ENCODE assay signal across 25 cellular contexts in genomic region chr7:1755783-1756626, GRCh38.
DNase-seq lines count a peak whose midpoint lies in the region; ATAC-seq and TF ChIP-seq lines count a peak whose summit lies in the region.
"Had no signal": no experiment of that assay in that cellular context is flagged by ENCODE, and none has a peak within 500 bp of the region (broad histone marks: within the 10 kb centered on the region; RNA-seq: fewer than 3 reads in every experiment).

No MANE protein-coding gene starts in this region.

- H3K9ac ChIP-seq in KMS-11 = no peak overlapping the region

- H3K4me1 Mint-ChIP-seq in activated B cell treated with CpG ODN at 0.5 μM for 24 hours = peaks cover 25% of the 10 kb centered on the region

- H3K79me2 ChIP-seq in KMS-11 (ENCODE audit: insufficient read depth, low read depth) = no peaks in the 10 kb centered on the region

- TF ChIP-seq CTCF in GM12864 (IDR thresholded peaks at IDR 0.05; ENCODE audit: low read depth, low read length, missing control alignments) = no peak
- TF ChIP-seq CTCF in KMS-11 (conservative IDR thresholded peaks at IDR 0.05; ENCODE audit: low read depth, low read length) = no peak
- TF ChIP-seq CTCF in activated B cell treated with CpG ODN at 0.5 μM for 24 hours (IDR thresholded peaks at IDR 0.05) = no peak

- POLR2A ChIA-PET in activated B cell treated with CpG ODN at 0.5 μM for 24 hours (lab: Charles Lee) = no interaction called here

- intact Hi-C loops in activated B cell treated with CpG ODN at 0.5 μM for 24 hours (cut with micrococcal nuclease) (no loop called here), posterior vena cava (cut with DNase I) (no loop called here)

- peak; percentile 25 for ATAC-seq in activated B cell treated with CpG ODN at 0.5 μM for 24 hours (ENCODE audit: low read depth)
- ATAC-seq: heart right ventricle, left lobe of liver, Panc1 had no signal

- peaks cover 36% of the 10 kb centered on the region for H3K4me1 ChIP-seq in KMS-11 (ENCODE audit: low read depth, poor library complexity, severe bottlenecking)
- H3K4me1 ChIP-seq: testis had no signal

- H3K36me3 ChIP-seq in KMS-11 (ENCODE audit: insufficient read depth) = no peaks in the 10 kb centered on the region
- H3K36me3 ChIP-seq: heart right ventricle had no signal

- peak overlapping the region; percentile 52; the same call in 1 of the 2 replicates for H3K4me2 ChIP-seq in KMS-11

- H3K36me3 Mint-ChIP-seq in activated B cell treated with CpG ODN at 0.5 μM for 24 hours (ENCODE audit: low read depth) = no peaks in the 10 kb centered on the region
- H3K36me3 Mint-ChIP-seq: CD4-positive, CD25-positive, alpha-beta regulatory T cell had no signal

- H3K27me3 Mint-ChIP-seq in activated B cell treated with CpG ODN at 0.5 μM for 24 hours = peaks cover 14% of the 10 kb centered on the region

- H3K4me3 ChIP-seq in GM12864 (ENCODE audit: low read depth, low read length) (no peak overlapping the region), KMS-11 (IDR thresholded peaks at IDR 0.05; ENCODE audit: insufficient read depth, low read depth, low read length) (no peak overlapping the region)
- H3K4me3 ChIP-seq: heart right ventricle, testis had no signal

- H4K20me1 ChIP-seq in KMS-11 (ENCODE audit: insufficient read depth) = no peaks in the 10 kb centered on the region

- peaks cover 3% of the 10 kb centered on the region for H3K9me3 Mint-ChIP-seq in activated B cell treated with CpG ODN at 0.5 μM for 24 hours
- H3K9me3 Mint-ChIP-seq: activated CD4-positive, alpha-beta memory T cell treated with anti-CD3 and anti-CD28 coated beads, Interleukin-2, amount 10 ng/mL, durations not matched to agents 7 days and 5 days; H9 had no signal

- H3K27me3 ChIP-seq in KMS-11 (ENCODE audit: insufficient read depth, low read depth) = peaks cover 46% of the 10 kb centered on the region; the same call in 1 of the 2 replicates
- H3K27me3 ChIP-seq: testis had no signal

- DNase-seq in GM12864 (ENCODE audit: low read depth) (peak; percentile 10), activated B cell treated with CpG ODN at 0.5 μM for 24 hours (no peak), posterior vena cava (ENCODE audit: low spot score) (peak; percentile 68), hepatic stellate cell (ENCODE audit: low spot score) (no peak), HPDE6-E6E7 (ENCODE audit: extremely low spot score) (no peak), T-helper 2 cell (no peak)
- DNase-seq: activated CD4-positive, alpha-beta memory T cell treated with anti-CD3 and anti-CD28 coated beads, Interleukin-2, amount 10 ng/mL, durations not matched to agents 7 days and 5 days; activated CD4-positive, CD25-positive, alpha-beta regulatory T cell treated with anti-CD3 and anti-CD28 coated beads, Interleukin-2, amount 50 U/mL, for 72 hours; activated gamma-delta T cell; CD4-positive, CD25-positive, alpha-beta regulatory T cell; effector CD8-positive, alpha-beta T cell; foreskin fibroblast; H9; heart right ventricle; NCI-H1105; NCI-H2081; occipital lobe; SIG-M5; small intestine; stimulated activated CD4-positive, alpha-beta T cell treated with anti-CD3 and anti-CD28 coated beads, Interleukin-4, amount 100 ng/mL, for 1 hour; stimulated activated naive CD4-positive, alpha-beta T cell; testis had no signal

- no peak overlapping the region for H3K4me3 Mint-ChIP-seq in activated B cell treated with CpG ODN at 0.5 μM for 24 hours
- H3K4me3 Mint-ChIP-seq: activated CD4-positive, alpha-beta memory T cell treated with anti-CD3 and anti-CD28 coated beads, Interleukin-2, amount 10 ng/mL, durations not matched to agents 7 days and 5 days; CD4-positive, CD25-positive, alpha-beta regulatory T cell had no signal

- no peak overlapping the region for H3K27ac ChIP-seq in KMS-11
- H3K27ac ChIP-seq: heart right ventricle, testis had no signal

- no peak overlapping the region for H2AFZ ChIP-seq in KMS-11 (ENCODE audit: low read depth)

- H3K27ac Mint-ChIP-seq in activated B cell treated with CpG ODN at 0.5 μM for 24 hours = no peak overlapping the region
- H3K27ac Mint-ChIP-seq: activated CD4-positive, alpha-beta memory T cell treated with anti-CD3 and anti-CD28 coated beads, Interleukin-2, amount 10 ng/mL, durations not matched to agents 7 days and 5 days; CD4-positive, CD25-positive, alpha-beta regulatory T cell; H9 had no signal

- CTCF ChIA-PET in activated B cell treated with CpG ODN at 0.5 μM for 24 hours (lab: Charles Lee) = no interaction called here

Comparison
In these comparisons a context has a peak if more than half of its experiments do, and no peak if none do; other contexts are left out.
1. DNase-seq: peak in GM12864 (single experiment) and posterior vena cava (single experiment); none in activated B cell treated with CpG ODN at 0.5 μM for 24 hours (single experiment), hepatic stellate cell (single experiment), HPDE6-E6E7 (single experiment) and T-helper 2 cell (0 of 5).